In the genomic region with DNA sequence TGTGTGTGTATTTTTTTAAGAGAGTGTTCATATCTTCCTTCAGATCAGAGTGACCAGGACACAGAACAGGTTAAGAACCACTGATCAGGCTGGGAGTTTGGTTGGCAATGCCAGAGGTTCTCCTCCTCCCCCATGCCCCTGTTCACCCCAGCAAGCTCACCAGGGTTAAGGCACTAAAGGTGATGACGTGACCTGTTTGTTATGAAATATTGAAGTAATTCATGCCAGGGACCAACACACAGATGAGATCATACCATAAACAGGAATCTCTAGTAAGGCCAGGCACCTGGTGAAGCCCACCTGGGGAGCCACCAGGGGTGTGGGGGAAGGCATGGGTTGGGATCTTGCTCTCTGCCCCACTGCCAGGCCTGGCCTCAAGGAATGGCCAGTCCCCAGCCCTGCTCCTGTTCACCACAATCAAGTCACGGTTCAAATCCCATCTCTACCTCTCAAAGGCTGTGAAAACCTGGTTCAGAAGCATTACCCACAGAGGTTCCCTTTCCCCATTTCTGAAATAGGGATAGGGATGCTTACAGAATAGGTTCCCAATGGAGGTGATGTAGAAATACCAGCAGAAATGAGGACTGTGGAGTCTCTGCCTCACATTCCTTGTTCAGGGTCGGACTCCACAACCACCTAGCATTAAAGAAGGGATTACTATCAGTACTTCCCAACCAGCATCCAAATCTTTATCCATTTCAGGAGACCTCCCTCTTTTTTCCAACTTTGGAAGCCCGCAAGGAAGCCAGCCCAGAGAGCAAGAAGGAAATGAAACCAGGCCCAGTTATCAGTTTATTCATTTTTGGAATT, we compare ENCODE assay signal across 8 cellular contexts. TPM values are rescaled to one million over a fixed set of nuclear protein-coding genes. Genes with fewer than 3 reads are reported as not detected.
DNase-seq lines count a peak whose midpoint lies in the region; ATAC-seq, FAIRE-seq and TF ChIP-seq lines count a peak whose summit lies in the region.

No MANE protein-coding gene starts in this region.

- FAIRE-seq in frontal cortex (lab: Jason Lieb, UNC): no peak

- no peak overlapping the region for H3K4ac ChIP-seq in mesendoderm (ENCODE audit: low read depth, low read length)

- no peaks in the 10 kb centered on the region for H3K27me3 Mint-ChIP-seq in Calu3 (ENCODE audit: unreplicated experiment)
- H3K27me3 Mint-ChIP-seq in MCF 10A (ENCODE audit: insufficient read depth, unreplicated experiment): no peaks in the 10 kb centered on the region

- no peak overlapping the region for H2AK5ac ChIP-seq in mesendoderm (ENCODE audit: low read length)

- POLR2A ChIA-PET in MCF 10A (lab: Yijun Ruan, JAX): interaction anchor here (0.7 to 12.1 kb wide), 21 partner anchors 8 to 242 kb away, joined by 3 to 622 read pairs (median 7); a partner anchor contains a TSS

- intact Hi-C loops in Calu3 (cut with micrococcal nuclease; ENCODE audit: unreplicated experiment) (no loop called here), MCF 10A (cut with micrococcal nuclease) (no loop called here)

- peak overlapping the region; percentile 33 for H3K27ac Mint-ChIP-seq in Calu3 (ENCODE audit: unreplicated experiment)
- H3K27ac Mint-ChIP-seq in MCF 10A (ENCODE audit: low read depth, unreplicated experiment): peak overlapping the region; percentile 71

- H3K18ac ChIP-seq in mesendoderm (ENCODE audit: low read length): peak overlapping the region; percentile 41

- peak overlapping the region; percentile 98 for H3K4me3 ChIP-seq in mesendoderm (ENCODE audit: low read length)

- H2BK120ac ChIP-seq in mesendoderm (ENCODE audit: low read depth, low read length): no peak overlapping the region

- peaks cover 3% of the 10 kb centered on the region for H3K36me3 ChIP-seq in mesendoderm (ENCODE audit: control insufficient read depth, insufficient read depth, low read length)

- CTCF ChIA-PET in Calu3 (lab: Charles Lee) (no interaction called here), MCF 10A (lab: Yijun Ruan, JAX) (interaction anchor here (1.3 to 21.7 kb wide), 3 partner anchors 12 to 78 kb away, joined by 3 to 472 read pairs (median 23); no protein-coding TSS in a partner anchor)

- no peak overlapping the region for H2BK15ac ChIP-seq in mesendoderm (replicated peaks; ENCODE audit: low read depth)

- H3K4me1 Mint-ChIP-seq in Calu3 (ENCODE audit: low read depth, unreplicated experiment) (peaks cover 56% of the 10 kb centered on the region), MCF 10A (ENCODE audit: insufficient read depth, unreplicated experiment) (peaks cover 32% of the 10 kb centered on the region)

- peaks cover 13% of the 10 kb centered on the region for H3K4me1 ChIP-seq in mesendoderm (ENCODE audit: control insufficient read depth, low read depth, low read length)

- peak overlapping the region; percentile 84 for H3K56ac ChIP-seq in mesendoderm (ENCODE audit: low read length)

- H4K8ac ChIP-seq in mesendoderm (ENCODE audit: low read depth, low read length): no peak overlapping the region

- no peaks in the 10 kb centered on the region for H3K27me3 ChIP-seq in mesendoderm (ENCODE audit: insufficient read depth, low read length, poor library complexity)

- peak overlapping the region; percentile 93 for H3K4me3 Mint-ChIP-seq in Calu3 (ENCODE audit: low read depth, unreplicated experiment)
- peak overlapping the region; percentile 94 for H3K4me3 Mint-ChIP-seq in MCF 10A (ENCODE audit: unreplicated experiment)

- H3K36me3 Mint-ChIP-seq in Calu3 (ENCODE audit: insufficient read depth, unreplicated experiment) (peaks cover 43% of the 10 kb centered on the region), MCF 10A (ENCODE audit: insufficient read depth, unreplicated experiment) (peaks cover 13% of the 10 kb centered on the region)

- BruUV-seq in Calu3 (replicated peaks; lab: Mats Ljungman, UMichigan): no TSS peak
- BruUV-seq in MCF 10A (replicated peaks; lab: Mats Ljungman, UMichigan): no TSS peak

- H2BK5ac ChIP-seq in mesendoderm (ENCODE audit: low read length): peak overlapping the region; percentile 12

- peak overlapping the region; percentile 99 for H3K9ac ChIP-seq in mesendoderm (ENCODE audit: low read length)

- peaks cover 20% of the 10 kb centered on the region for H3K79me2 ChIP-seq in mesendoderm (ENCODE audit: control insufficient read depth, insufficient read depth, low read length)

- no peak overlapping the region for H4K5ac ChIP-seq in mesendoderm (ENCODE audit: low read length)

- ATAC-seq in HG03442 (IDR thresholded peaks at IDR 0.05; ENCODE audit: unreplicated experiment): no peak

- WGBS in mesendoderm (ENCODE audit: extremely low coverage, insufficient coverage, low lambda C conversion rate): no CpG with 5 or more reads among the region's 4 CpGs

- H3K27ac ChIP-seq in mesendoderm (ENCODE audit: low read depth, low read length): peak overlapping the region; percentile 88

- TF ChIP-seq CTCF in Calu3 (IDR thresholded peaks at IDR 0.05; ENCODE audit: unreplicated experiment) (no peak), MCF 10A (IDR thresholded peaks at IDR 0.05; ENCODE audit: unreplicated experiment) (no peak), GM20000 (IDR thresholded peaks at IDR 0.05; ENCODE audit: extremely low read depth, missing control alignments) (no peak)

- H3K23ac ChIP-seq in mesendoderm (ENCODE audit: low read length): no peak overlapping the region

- H3K9me3 Mint-ChIP-seq in Calu3 (ENCODE audit: low read depth, unreplicated experiment) (no peaks in the 10 kb centered on the region), MCF 10A (ENCODE audit: unreplicated experiment) (no peaks in the 10 kb centered on the region)

- peak overlapping the region; percentile 85 for H3K4me2 ChIP-seq in mesendoderm (ENCODE audit: low read length)

- no peaks in the 10 kb centered on the region for H3K79me1 ChIP-seq in mesendoderm (ENCODE audit: low read length)

- no peak for DNase-seq in Calu3
- peak; percentile 95 for DNase-seq in M059J (ENCODE audit: low read depth)
- peak; percentile 75 for DNase-seq in MCF 10A (ENCODE audit: unreplicated experiment)
- peak; percentile 83 for DNase-seq in mesendoderm
- DNase-seq in GM20000 (ENCODE audit: low spot score): no peak
- DNase-seq in frontal cortex (ENCODE audit: low spot score in 2 of 2): no peak
- DNase-seq in COLO668 (lab: John Stamatoyannopoulos, UW; ENCODE audit: unreplicated experiment): no peak

RNA-seq across cellular contexts. Expression of a gene that starts 2.4 kb away (rescaled TPM):
- total RNA-seq in Calu3 (2022): 25.2 and 30.2 TPM in 2 replicates
- 909 and 1,078 TPM in 2 replicates for total RNA-seq in M059J (2014; rRNA removed; shearing (Covaris generic))
- 15.7 and 34.8 TPM in 2 replicates for total RNA-seq in MCF 10A (2022)
- polyA plus RNA-seq in mesendoderm (2013, experiment 1 of 2): 209 TPM
- 208 TPM for polyA plus RNA-seq in mesendoderm (2013, experiment 2 of 2)
- total RNA-seq in frontal cortex: 22.4 TPM

RNA-seq across cellular contexts. Expression of a gene that starts 25.8 kb away (rescaled TPM):
- total RNA-seq in Calu3 (2022) (6.2 and 8.1 TPM in 2 replicates), MCF 10A (2022) (0.32 and 0.89 TPM in 2 replicates), frontal cortex (1.2 TPM)
- total RNA-seq in M059J (2014; rRNA removed; shearing (Covaris generic)): 2.8 and 3.6 TPM in 2 replicates
- polyA plus RNA-seq in mesendoderm (2013, experiment 1 of 2): 2.1 TPM
- 1.8 TPM for polyA plus RNA-seq in mesendoderm (2013, experiment 2 of 2)

Comparison
In these comparisons a context has a peak if more than half of its experiments do, and no peak if none do; other contexts are left out.
1. DNase-seq: peak in M059J (single experiment), MCF 10A (single experiment) and mesendoderm (single experiment); none in Calu3 (single experiment), GM20000 (single experiment), frontal cortex (0 of 2) and COLO668 (single experiment).
2. RNA of a gene that starts 2.4 kb away (total RNA-seq): 909 to 1,078 TPM in M059J; 15.7 to 34.8 TPM in MCF 10A, 25.2 to 30.2 TPM in Calu3 and 22.4 TPM in frontal cortex (single experiment); every median in the first group is over 10 times any median in the second.